ENCODE assay signal across 8 cellular contexts in genomic region chrX:119605398-119605738, GRCh38. TPM values are rescaled to one million over a fixed set of nuclear protein-coding genes. Genes with fewer than 3 reads are reported as not detected.
DNase-seq lines count a peak whose midpoint lies in the region; TF ChIP-seq lines count a peak whose summit lies in the region.

No MANE protein-coding gene starts in this region.

- no peaks in the 10 kb centered on the region for H3F3A ChIP-seq in smooth muscle cell (ENCODE audit: low read depth)

- peak overlapping the region; percentile 71 for H3K4me3 ChIP-seq in astrocyte of the cerebellum (ENCODE audit: low read depth, low read length)
- H3K4me3 ChIP-seq in iPS-18c (ENCODE audit: insufficient read depth, low read depth, low read length) = peak overlapping the region; percentile 45
- peak overlapping the region; percentile 62 for H3K4me3 ChIP-seq in smooth muscle cell

- peaks cover 25% of the 10 kb centered on the region for H3K36me3 ChIP-seq in KOPT-K1 (ENCODE audit: insufficient read depth, low read length)
- no peaks in the 10 kb centered on the region for H3K36me3 ChIP-seq in smooth muscle cell (ENCODE audit: low read depth)

- WGBS in smooth muscle cell (ENCODE audit: low lambda C conversion rate) = 40% methylated on average over 12 of the region's 15 CpGs

- peak; percentile 35 for DNase-seq in SIG-M5 treated with dmso at 0.1 percent for 504 hours (lab: John Stamatoyannopoulos, UW; ENCODE audit: unreplicated experiment)
- no peak for DNase-seq in SIG-M5 (lab: John Stamatoyannopoulos, UW)
- DNase-seq in astrocyte of the cerebellum (ENCODE audit: low read depth) = no peak
- DNase-seq in smooth muscle cell (lab: John Stamatoyannopoulos, UW; ENCODE audit: unreplicated experiment) = no peak
- DNase-seq in GM13976 (ENCODE audit: low spot score) = no peak
- no peak for DNase-seq in HPDE6-E6E7 (ENCODE audit: extremely low spot score)

- H2AFZ ChIP-seq in smooth muscle cell (ENCODE audit: low read depth) = no peak overlapping the region

- peaks cover 14% of the 10 kb centered on the region for H4K20me1 ChIP-seq in smooth muscle cell (ENCODE audit: low read depth)

- peak overlapping the region; percentile 74 for H3K9ac ChIP-seq in smooth muscle cell (ENCODE audit: low read depth)

- H3K9me3 ChIP-seq in KOPT-K1 (ENCODE audit: insufficient read depth, low read length, poor library complexity, severe bottlenecking) (no peaks in the 10 kb centered on the region), iPS-18c (ENCODE audit: control insufficient read depth, insufficient read depth, low read length) (peaks cover 2% of the 10 kb centered on the region), smooth muscle cell (replicated peaks; ENCODE audit: low read depth) (no peaks in the 10 kb centered on the region)

- in situ Hi-C loops in astrocyte of the cerebellum (cut with HindIII; ENCODE audit: low sequenced_read_pairs) = no loop called here
- in situ Hi-C loops in GM13976 (cut with MboI; ENCODE audit: low sequenced_read_pairs, unreplicated experiment) = no loop called here

- H3K79me2 ChIP-seq in smooth muscle cell (ENCODE audit: low read depth) = peaks cover 23% of the 10 kb centered on the region

- no peaks in the 10 kb centered on the region for H3K4me1 ChIP-seq in smooth muscle cell (ENCODE audit: low read depth)

- no peak for TF ChIP-seq CTCF in astrocyte of the cerebellum (IDR thresholded peaks at IDR 0.05; ENCODE audit: low read depth, low read length, missing control alignments)
- no peak for TF ChIP-seq CTCF in smooth muscle cell (IDR thresholded peaks at IDR 0.05; ENCODE audit: borderline replicate concordance, insufficient read depth, poor library complexity, severe bottlenecking)
- TF ChIP-seq CTCF in GM13976 (IDR thresholded peaks at IDR 0.05; ENCODE audit: borderline replicate concordance, control extremely low read depth, extremely low read depth, insufficient read depth, missing control alignments) = no peak

- H3K27ac ChIP-seq in KOPT-K1 (ENCODE audit: low read depth, low read length, poor library complexity, severe bottlenecking) = peak overlapping the region; percentile 94
- no peak overlapping the region for H3K27ac ChIP-seq in smooth muscle cell (ENCODE audit: low read depth)

- H3K27me3 ChIP-seq in smooth muscle cell (ENCODE audit: low read depth) = no peaks in the 10 kb centered on the region

- H3K4me2 ChIP-seq in smooth muscle cell = peak overlapping the region; percentile 90

RNA-seq across cellular contexts. Expression of gene NKRF, which starts 0.9 kb away (rescaled TPM):
- 5.6 and 8.0 TPM in 2 replicates for total RNA-seq in smooth muscle cell
- 2.4 and 4.0 TPM in 2 replicates for polyA plus RNA-seq in smooth muscle cell

RNA-seq across cellular contexts. Expression of gene UBE2A, which starts 31.0 kb away (rescaled TPM):
- total RNA-seq in smooth muscle cell = 76.0 and 76.7 TPM in 2 replicates
- polyA plus RNA-seq in smooth muscle cell = 86.4 and 101 TPM in 2 replicates

RNA-seq across cellular contexts. Expression of gene STEEP1, which starts 40.2 kb away (rescaled TPM):
- total RNA-seq in smooth muscle cell = 20.6 and 25.1 TPM in 2 replicates
- 8.1 and 9.8 TPM in 2 replicates for polyA plus RNA-seq in smooth muscle cell
